In genomic region chr1:177410179-177410766, GRCh38 we compare ENCODE assay signal across 21 cellular contexts.
A peak's percentile ranks its signal among the peaks of the same experiment; 100 is the strongest.
DNase-seq lines count a peak whose midpoint lies in the region; ATAC-seq, FAIRE-seq and TF ChIP-seq lines count a peak whose summit lies in the region.
"Had no signal": no experiment of that assay in that cellular context is flagged by ENCODE, and none has a peak within 500 bp of the region (broad histone marks: within the 10 kb centered on the region; RNA-seq: fewer than 3 reads in every experiment).

No MANE protein-coding gene starts in this region.

- DNase-seq in HepG2 (ENCODE audit: low spot score) (no peak), right lobe of liver (no peak), sigmoid colon (no peak), Ammon's horn (ENCODE audit: low spot score) (no peak)
- DNase-seq: 8988T; Caco-2; CD4-positive, CD25-positive, alpha-beta regulatory T cell; CD8-positive, alpha-beta T cell; DMS153; DND-41; GM23248; H7; HCEC 1CT had no signal

- CTCF ChIA-PET in HepG2 (lab: Yijun Ruan, JAX; ENCODE audit: low intra/inter-chr PET ratio, low total read pairs) = no interaction called here

- H3K4me3 ChIP-seq in HepG2 (replicated peaks in 1 of 3; ENCODE audit: insufficient read depth in 1 of 3, low read depth in 2 of 3, low read length in 3 of 3) (no peak overlapping the region), right lobe of liver (no peak overlapping the region), OCI-LY3 (ENCODE audit: low read length) (no peak overlapping the region), sigmoid colon (no peak overlapping the region)
- H3K4me3 ChIP-seq: BLaER1, GM23248 had no signal

- FAIRE-seq in HepG2 (lab: Jason Lieb, UNC) = no peak
- FAIRE-seq: G401.6, GM18507, H1 had no signal

- H3K36me3 ChIP-seq in HepG2 (replicated peaks in 1 of 2; ENCODE audit: control insufficient read depth in 1 of 2, insufficient read depth in 2 of 2, low read length in 2 of 2) = no peaks in the 10 kb centered on the region
- no peaks in the 10 kb centered on the region for H3K36me3 ChIP-seq in right lobe of liver
- no peaks in the 10 kb centered on the region for H3K36me3 ChIP-seq in OCI-LY3 (replicated peaks; ENCODE audit: low read depth, low read length)
- no peaks in the 10 kb centered on the region for H3K36me3 ChIP-seq in sigmoid colon
- H3K36me3 ChIP-seq: BLaER1 had no signal

- no TSS peak for BruUV-seq in HepG2 (replicated peaks; lab: Mats Ljungman, UMichigan)

- H3K9me3 ChIP-seq in HepG2 (ENCODE audit: low read length) (no peaks in the 10 kb centered on the region), right lobe of liver (no peaks in the 10 kb centered on the region), OCI-LY3 (ENCODE audit: insufficient read depth, low read length) (no peaks in the 10 kb centered on the region), sigmoid colon (no peaks in the 10 kb centered on the region)
- H3K9me3 ChIP-seq: BLaER1, Caco-2 had no signal

- TF ChIP-seq EP300 in HepG2 (IDR thresholded peaks at IDR 0.05; ENCODE audit: low read depth in 2 of 2, low read length in 2 of 2) (no peak), HepG2 (CRISPR knock-in tag; IDR thresholded peaks at IDR 0.05; ENCODE audit: borderline replicate concordance) (no peak), sigmoid colon (IDR thresholded peaks at IDR 0.05) (no peak)

- no peak for ATAC-seq in HepG2
- no peak for ATAC-seq in right lobe of liver
- ATAC-seq in GM19351 (IDR thresholded peaks at IDR 0.05; ENCODE audit: unreplicated experiment) = peak; percentile 66
- no peak for ATAC-seq in HG02798 (IDR thresholded peaks at IDR 0.05; ENCODE audit: poor library complexity, unreplicated experiment)
- ATAC-seq: CD8-positive, alpha-beta T cell had no signal

- TF ChIP-seq POLR2A in HepG2 (IDR thresholded peaks at IDR 0.05; ENCODE audit: insufficient read depth in 1 of 2, low read depth in 2 of 2, low read length in 2 of 2) = no peak
- TF ChIP-seq POLR2A in right lobe of liver (IDR thresholded peaks at IDR 0.05) = no peak
- no peak for TF ChIP-seq POLR2A in sigmoid colon (IDR thresholded peaks at IDR 0.05)

- no peak for TF ChIP-seq RAD21 in HepG2 (CRISPR knock-in tag; IDR thresholded peaks at IDR 0.05)

- H3K27ac ChIP-seq in HepG2 (ENCODE audit: extremely low read length, insufficient read depth, low read length) = no peak overlapping the region
- H3K27ac ChIP-seq in right lobe of liver = no peak overlapping the region
- H3K27ac ChIP-seq in OCI-LY3 (ENCODE audit: low read length) = no peak overlapping the region
- no peak overlapping the region for H3K27ac ChIP-seq in sigmoid colon
- H3K27ac ChIP-seq: BLaER1, C4-2B, GM23248 had no signal

- no peaks in the 10 kb centered on the region for H3K27me3 ChIP-seq in HepG2 (ENCODE audit: control insufficient read depth in 1 of 2, insufficient read depth in 2 of 2, low read length in 2 of 2)
- no peaks in the 10 kb centered on the region for H3K27me3 ChIP-seq in right lobe of liver
- H3K27me3 ChIP-seq in OCI-LY3 (ENCODE audit: low read depth, low read length) = peaks cover 15% of the 10 kb centered on the region
- H3K27me3 ChIP-seq in sigmoid colon = peaks cover 0 to 3% (median 0%) of the 10 kb centered on the region in 3 donors
- H3K27me3 ChIP-seq: BLaER1 had no signal

- H3K9ac ChIP-seq in HepG2 (ENCODE audit: insufficient read depth, low read depth, low read length) (no peak overlapping the region), OCI-LY3 (ENCODE audit: low read length) (no peak overlapping the region)
- H3K9ac ChIP-seq: BLaER1, GM23248 had no signal

- H3K79me2 ChIP-seq in HepG2 (ENCODE audit: insufficient read depth, low read length) (no peaks in the 10 kb centered on the region), OCI-LY3 (ENCODE audit: low read length) (no peaks in the 10 kb centered on the region)

- no peaks in the 10 kb centered on the region for H4K20me1 ChIP-seq in HepG2 (ENCODE audit: insufficient read depth, low read length)
- H4K20me1 ChIP-seq in OCI-LY3 (ENCODE audit: insufficient read depth, low read length) = no peaks in the 10 kb centered on the region
- H4K20me1 ChIP-seq: BLaER1 had no signal

- H3K4me1 ChIP-seq in HepG2 (ENCODE audit: insufficient read depth, low read length) (no peaks in the 10 kb centered on the region), right lobe of liver (no peaks in the 10 kb centered on the region), OCI-LY3 (ENCODE audit: low read length) (peaks cover 4% of the 10 kb centered on the region), sigmoid colon (no peaks in the 10 kb centered on the region)
- H3K4me1 ChIP-seq: BLaER1, Caco-2 had no signal

- POLR2A ChIA-PET in HepG2 (lab: Yijun Ruan, JAX) = no interaction called here

- intact Hi-C loops in HepG2 (cut with micrococcal nuclease; ENCODE audit: unreplicated experiment) (no loop called here), right lobe of liver (cut with DNase I) (no loop called here), sigmoid colon (cut with DNase I) (no loop called here)

- in situ Hi-C loops in HepG2 (cut with HindIII; ENCODE audit: extremely low pct_ligation_motif_present, low pct_unique_long_range_greater_than_20kb) = no loop called here

- H3K4me2 ChIP-seq in HepG2 (ENCODE audit: low read depth, low read length) (no peak overlapping the region), OCI-LY3 (ENCODE audit: low read length) (0 out of 2 replicates have a peak overlapping the region, but pooled peaks have one; percentile 4)
- H3K4me2 ChIP-seq: BLaER1 had no signal

- TF ChIP-seq CTCF in HepG2 (CRISPR knock-in tag; IDR thresholded peaks at IDR 0.05) = no peak
- TF ChIP-seq CTCF in right lobe of liver (IDR thresholded peaks at IDR 0.05) = no peak
- no peak for TF ChIP-seq CTCF in OCI-LY3 (IDR thresholded peaks at IDR 0.05; ENCODE audit: low read depth, low read length)
- no peak for TF ChIP-seq CTCF in sigmoid colon (IDR thresholded peaks at IDR 0.05)

- no peak overlapping the region for H2AFZ ChIP-seq in HepG2 (ENCODE audit: low read length)
- H2AFZ ChIP-seq in OCI-LY3 (ENCODE audit: low read depth, low read length) = peak overlapping the region; percentile 76; the same call in 1 of the 2 replicates
- H2AFZ ChIP-seq: GM23248 had no signal

- WGBS in HepG2 (ENCODE audit: low lambda C conversion rate) = under 1% methylated on average over 5 of the region's 5 CpGs
- 48% methylated on average over 5 of the region's 5 CpGs for WGBS in right lobe of liver (ENCODE audit: insufficient coverage, low coverage, low lambda C conversion rate, missing lambda C conversion rate)
- 60 to 75% methylated on average over 5 of the region's 5 CpGs for WGBS in sigmoid colon, 2 donors

TF ChIP-seq in HepG2, 621 proteins besides CTCF, POLR2A, EP300 and RAD21:
- no peak for TF ChIP-seq TCF7 (IDR thresholded peaks at IDR 0.05; ENCODE audit: low read depth)
- peak; percentile 67; the same call in 1 of the 2 replicates for TF ChIP-seq RFX5 (IDR thresholded peaks at IDR 0.05; ENCODE audit: low read depth, low read length)
